ENCODE assay signal across 32 cellular contexts in the genomic region with DNA sequence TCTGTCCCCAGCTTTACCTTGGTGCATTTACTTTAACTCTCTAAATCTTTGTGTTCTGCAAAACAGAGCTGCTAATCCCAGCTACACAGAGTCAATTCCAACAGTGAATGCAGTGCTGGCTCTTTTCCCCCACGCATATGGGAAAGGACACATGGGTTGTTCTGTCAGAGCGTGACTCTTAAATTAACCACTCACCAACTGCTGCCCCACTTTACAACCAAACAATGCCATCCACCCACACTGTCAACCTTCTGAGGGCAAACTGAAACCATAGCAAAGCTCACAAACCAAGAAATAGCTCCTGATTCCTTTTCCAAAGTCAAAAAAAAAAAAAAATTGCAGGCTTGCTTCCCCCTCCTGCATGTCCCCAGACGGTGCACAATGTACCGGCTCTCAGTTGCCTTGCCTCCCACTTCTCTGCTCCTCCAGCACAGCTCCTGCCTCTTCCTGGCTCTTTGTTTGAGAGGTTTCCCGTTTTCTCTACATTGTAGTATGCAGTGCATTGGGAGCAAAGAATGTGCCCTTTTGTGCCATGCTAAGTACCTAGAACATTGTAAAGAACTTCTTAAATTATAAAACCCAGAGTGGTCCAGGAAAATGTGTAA.
A peak's percentile ranks its signal among the peaks of the same experiment; 100 is the strongest.
DNase-seq lines count a peak whose midpoint lies in the region; ATAC-seq and TF ChIP-seq lines count a peak whose summit lies in the region.
"Had no signal": no experiment of that assay in that cellular context is flagged by ENCODE, and none has a peak within 500 bp of the region (broad histone marks: within the 10 kb centered on the region; RNA-seq: fewer than 3 reads in every experiment).

No MANE protein-coding gene starts in this region.

- H3K36me3 Mint-ChIP-seq in WTC11: peaks cover 3% of the 10 kb centered on the region; the same call in 1 of the 2 replicates
- H3K36me3 Mint-ChIP-seq in type B pancreatic cell: no peaks in the 10 kb centered on the region
- H3K36me3 Mint-ChIP-seq in activated T-helper 17 cell treated with anti-CD3 and anti-CD28 coated beads, Interleukin-2, amount 50 U/mL, for 72 hours (ENCODE audit: low read depth): no peaks in the 10 kb centered on the region
- H3K36me3 Mint-ChIP-seq: activated naive CD8-positive, alpha-beta T cell treated with anti-CD3 and anti-CD28 coated beads for 36 hours; naive thymus-derived CD4-positive, alpha-beta T cell had no signal

- DNase-seq in WTC11 (ENCODE audit: low spot score): no peak
- DNase-seq in fibroblast of the aortic adventitia (ENCODE audit: low read depth): peak; percentile 19
- DNase-seq in occipital lobe (lab: John Stamatoyannopoulos, UW): peak; percentile 60
- no peak for DNase-seq in type B pancreatic cell (ENCODE audit: extremely low spot score, unreplicated experiment)
- DNase-seq in NCI-H187 treated with DMSO at 0.1 percent for 48 hours (lab: John Stamatoyannopoulos, UW): no peak
- DNase-seq: activated CD4-positive, CD25-positive, alpha-beta regulatory T cell; activated gamma-delta T cell; activated naive CD8-positive, alpha-beta T cell treated with anti-CD3 and anti-CD28 coated beads for 36 hours; activated T-cell treated with anti-CD3 and anti-CD28 coated beads, Interleukin-2, amount 50 U/mL, for 24 hours; aorta; C1 segment of cervical spinal cord; cortex of kidney; DMS79 treated with DMSO at 0.1 percent for 48 hours; erythroblast; GOT3; heart right ventricle; KG1; kidney; MG63; naive thymus-derived CD4-positive, alpha-beta T cell; NCI-H1417; NCI-H2081; NCI-H226; right lobe of liver; stimulated activated CD4-positive, alpha-beta T cell treated with anti-CD3 and anti-CD28 coated beads, Interleukin-4, amount 100 ng/mL, for 24 hours; upper lobe of left lung had no signal

- ATAC-seq in WTC11: peak; percentile 71
- no peak for ATAC-seq in activated T-helper 17 cell treated with anti-CD3 and anti-CD28 coated beads, Interleukin-2, amount 50 U/mL, for 72 hours (replicated peaks)
- ATAC-seq in GM21737 (IDR thresholded peaks at IDR 0.05; ENCODE audit: unreplicated experiment): no peak
- ATAC-seq: heart right ventricle; naive thymus-derived CD4-positive, alpha-beta T cell; right lobe of liver; Right ventricle myocardium inferior; SK-N-SH treated with all-trans-retinoic acid at 6 μM for 48 hours had no signal

- H3K4me3 ChIP-seq in fibroblast of the aortic adventitia (ENCODE audit: low read depth, low read length): no peak overlapping the region
- H3K4me3 ChIP-seq: cardiac muscle cell, heart right ventricle, MG63, right lobe of liver, upper lobe of left lung had no signal

- POLR2A ChIA-PET in WTC11 (lab: Charles Lee): interaction anchor here (0.6 to 1.0 kb wide), 3 partner anchors 28 to 871 kb away, joined by 3 to 8 read pairs (median 4); no protein-coding TSS in a partner anchor

- CTCF ChIA-PET in WTC11 (lab: Charles Lee): no interaction called here

- no peak overlapping the region for H3K4me3 Mint-ChIP-seq in WTC11
- peak overlapping the region; percentile 23 for H3K4me3 Mint-ChIP-seq in type B pancreatic cell
- H3K4me3 Mint-ChIP-seq in activated T-helper 17 cell treated with anti-CD3 and anti-CD28 coated beads, Interleukin-2, amount 50 U/mL, for 72 hours: no peak overlapping the region
- H3K4me3 Mint-ChIP-seq: activated naive CD8-positive, alpha-beta T cell treated with anti-CD3 and anti-CD28 coated beads for 36 hours; activated T-cell treated with anti-CD3 and anti-CD28 coated beads, Interleukin-2, amount 50 U/mL, for 24 hours; naive thymus-derived CD4-positive, alpha-beta T cell; T-helper 1 cell treated with Interleukin-12 subunit alpha and Interleukin-12 subunit beta and Interleukin-4 antibody, amounts not matched to agents 30 μg/mL and 1 μg/mL, for 36 hours had no signal

- H3K27ac Mint-ChIP-seq in WTC11 (no peak overlapping the region), type B pancreatic cell (no peak overlapping the region)
- no peak overlapping the region for H3K27ac Mint-ChIP-seq in activated T-helper 17 cell treated with anti-CD3 and anti-CD28 coated beads, Interleukin-2, amount 50 U/mL, for 72 hours
- H3K27ac Mint-ChIP-seq: activated naive CD8-positive, alpha-beta T cell treated with anti-CD3 and anti-CD28 coated beads for 36 hours; activated T-cell treated with anti-CD3 and anti-CD28 coated beads, Interleukin-2, amount 50 U/mL, for 24 hours; naive thymus-derived CD4-positive, alpha-beta T cell; T-helper 1 cell treated with Interleukin-12 subunit alpha and Interleukin-12 subunit beta and Interleukin-4 antibody, amounts not matched to agents 30 μg/mL and 1 μg/mL, for 36 hours had no signal

- H3K9me3 Mint-ChIP-seq in WTC11 (peaks cover 9% of the 10 kb centered on the region), type B pancreatic cell (no peaks in the 10 kb centered on the region)
- H3K9me3 Mint-ChIP-seq in activated T-helper 17 cell treated with anti-CD3 and anti-CD28 coated beads, Interleukin-2, amount 50 U/mL, for 72 hours: no peaks in the 10 kb centered on the region
- H3K9me3 Mint-ChIP-seq: activated naive CD8-positive, alpha-beta T cell treated with anti-CD3 and anti-CD28 coated beads for 36 hours; T-helper 1 cell treated with Interleukin-12 subunit alpha and Interleukin-12 subunit beta and Interleukin-4 antibody, amounts not matched to agents 30 μg/mL and 1 μg/mL, for 36 hours had no signal

- TF ChIP-seq CTCF in WTC11 (IDR thresholded peaks at IDR 0.05) (no peak), fibroblast of the aortic adventitia (IDR thresholded peaks at IDR 0.05; ENCODE audit: insufficient read depth, low read length) (no peak), type B pancreatic cell (conservative IDR thresholded peaks at IDR 0.05) (no peak)

- H3K27me3 Mint-ChIP-seq in WTC11 (ENCODE audit: low read depth) (peaks cover 3% of the 10 kb centered on the region), type B pancreatic cell (no peaks in the 10 kb centered on the region)
- H3K27me3 Mint-ChIP-seq in activated T-helper 17 cell treated with anti-CD3 and anti-CD28 coated beads, Interleukin-2, amount 50 U/mL, for 72 hours: peaks cover 31% of the 10 kb centered on the region

- peaks cover 15% of the 10 kb centered on the region for H3K4me1 Mint-ChIP-seq in WTC11
- peaks cover 25% of the 10 kb centered on the region for H3K4me1 Mint-ChIP-seq in type B pancreatic cell (ENCODE audit: unreplicated experiment)
- H3K4me1 Mint-ChIP-seq in activated T-helper 17 cell treated with anti-CD3 and anti-CD28 coated beads, Interleukin-2, amount 50 U/mL, for 72 hours: no peaks in the 10 kb centered on the region
- H3K4me1 Mint-ChIP-seq: activated naive CD8-positive, alpha-beta T cell treated with anti-CD3 and anti-CD28 coated beads for 36 hours; naive thymus-derived CD4-positive, alpha-beta T cell had no signal

TF ChIP-seq in WTC11, 78 proteins besides CTCF, POLR2A, EP300 and RAD21 (continues in another document):
- no peak for TF ChIP-seq TEAD4 (CRISPR knock-in tag; IDR thresholded peaks at IDR 0.05)
- TF ChIP-seq, protein P1, sequence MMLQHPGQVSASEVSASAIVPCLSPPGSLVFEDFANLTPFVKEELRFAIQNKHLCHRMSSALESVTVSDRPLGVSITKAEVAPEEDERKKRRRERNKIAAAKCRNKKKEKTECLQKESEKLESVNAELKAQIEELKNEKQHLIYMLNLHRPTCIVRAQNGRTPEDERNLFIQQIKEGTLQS (CRISPR knock-in tag; conservative IDR thresholded peaks at IDR 0.05): no peak
- TF ChIP-seq, protein P2, sequence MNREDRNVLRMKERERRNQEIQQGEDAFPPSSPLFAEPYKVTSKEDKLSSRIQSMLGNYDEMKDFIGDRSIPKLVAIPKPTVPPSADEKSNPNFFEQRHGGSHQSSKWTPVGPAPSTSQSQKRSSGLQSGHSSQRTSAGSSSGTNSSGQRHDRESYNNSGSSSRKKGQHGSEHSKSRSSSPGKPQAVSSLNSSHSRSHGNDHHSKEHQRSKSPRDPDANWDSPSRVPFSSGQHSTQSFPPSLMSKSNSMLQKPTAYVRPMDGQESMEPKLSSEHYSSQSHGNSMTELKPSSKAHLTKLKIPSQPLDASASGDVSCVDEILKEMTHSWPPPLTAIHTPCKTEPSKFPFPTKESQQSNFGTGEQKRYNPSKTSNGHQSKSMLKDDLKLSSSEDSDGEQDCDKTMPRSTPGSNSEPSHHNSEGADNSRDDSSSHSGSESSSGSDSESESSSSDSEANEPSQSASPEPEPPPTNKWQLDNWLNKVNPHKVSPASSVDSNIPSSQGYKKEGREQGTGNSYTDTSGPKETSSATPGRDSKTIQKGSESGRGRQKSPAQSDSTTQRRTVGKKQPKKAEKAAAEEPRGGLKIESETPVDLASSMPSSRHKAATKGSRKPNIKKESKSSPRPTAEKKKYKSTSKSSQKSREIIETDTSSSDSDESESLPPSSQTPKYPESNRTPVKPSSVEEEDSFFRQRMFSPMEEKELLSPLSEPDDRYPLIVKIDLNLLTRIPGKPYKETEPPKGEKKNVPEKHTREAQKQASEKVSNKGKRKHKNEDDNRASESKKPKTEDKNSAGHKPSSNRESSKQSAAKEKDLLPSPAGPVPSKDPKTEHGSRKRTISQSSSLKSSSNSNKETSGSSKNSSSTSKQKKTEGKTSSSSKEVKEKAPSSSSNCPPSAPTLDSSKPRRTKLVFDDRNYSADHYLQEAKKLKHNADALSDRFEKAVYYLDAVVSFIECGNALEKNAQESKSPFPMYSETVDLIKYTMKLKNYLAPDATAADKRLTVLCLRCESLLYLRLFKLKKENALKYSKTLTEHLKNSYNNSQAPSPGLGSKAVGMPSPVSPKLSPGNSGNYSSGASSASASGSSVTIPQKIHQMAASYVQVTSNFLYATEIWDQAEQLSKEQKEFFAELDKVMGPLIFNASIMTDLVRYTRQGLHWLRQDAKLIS (CRISPR knock-in tag; IDR thresholded peaks at IDR 0.05; ENCODE audit: borderline replicate concordance): no peak
- TF ChIP-seq KAT7 (CRISPR knock-in tag; IDR thresholded peaks at IDR 0.05; ENCODE audit: borderline replicate concordance): no peak
- no peak for TF ChIP-seq ZNF219 (CRISPR knock-in tag; IDR thresholded peaks at IDR 0.05; ENCODE audit: borderline replicate concordance)
- no peak for TF ChIP-seq SP1 (CRISPR knock-in tag; conservative IDR thresholded peaks at IDR 0.05)
- TF ChIP-seq, protein P3, sequence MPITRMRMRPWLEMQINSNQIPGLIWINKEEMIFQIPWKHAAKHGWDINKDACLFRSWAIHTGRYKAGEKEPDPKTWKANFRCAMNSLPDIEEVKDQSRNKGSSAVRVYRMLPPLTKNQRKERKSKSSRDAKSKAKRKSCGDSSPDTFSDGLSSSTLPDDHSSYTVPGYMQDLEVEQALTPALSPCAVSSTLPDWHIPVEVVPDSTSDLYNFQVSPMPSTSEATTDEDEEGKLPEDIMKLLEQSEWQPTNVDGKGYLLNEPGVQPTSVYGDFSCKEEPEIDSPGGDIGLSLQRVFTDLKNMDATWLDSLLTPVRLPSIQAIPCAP (CRISPR knock-in tag; IDR thresholded peaks at IDR 0.05): no peak
- TF ChIP-seq ZNF396 (CRISPR knock-in tag; IDR thresholded peaks at IDR 0.05; ENCODE audit: borderline replicate concordance): no peak
- TF ChIP-seq ESRRA (CRISPR knock-in tag; IDR thresholded peaks at IDR 0.05; ENCODE audit: borderline replicate concordance): no peak
- no peak for TF ChIP-seq HMGA2 (CRISPR knock-in tag; IDR thresholded peaks at IDR 0.05)
- no peak for TF ChIP-seq JUN (CRISPR knock-in tag; IDR thresholded peaks at IDR 0.05)

Comparison
In these comparisons a context has a peak if more than half of its experiments do, and no peak if none do; other contexts are left out.
1. DNase-seq: peak in fibroblast of the aortic adventitia (single experiment) and occipital lobe (single experiment); none in WTC11 (single experiment), type B pancreatic cell (single experiment) and NCI-H187 treated with DMSO at 0.1 percent for 48 hours (single experiment).